24 cellular contexts compared by ENCODE assay signal in genomic region chr22:40410731-40411505, GRCh38. TPM values are rescaled to one million over a fixed set of nuclear protein-coding genes. Genes with fewer than 3 reads are reported as not detected.
DNase-seq lines count a peak whose midpoint lies in the region; ATAC-seq, FAIRE-seq and TF ChIP-seq lines count a peak whose summit lies in the region.
"Had no signal": no experiment of that assay in that cellular context is flagged by ENCODE, and none has a peak within 500 bp of the region (broad histone marks: within the 10 kb centered on the region; RNA-seq: fewer than 3 reads in every experiment).

No MANE protein-coding gene starts in this region.

- no peak for ATAC-seq in activated naive CD4-positive, alpha-beta T cell treated with anti-CD3 and anti-CD28 coated beads, Interleukin-2, amount 50 U/mL, for 72 hours
- ATAC-seq in stimulated activated naive B cell treated with anti-CD40 and anti-IgM and Interleukin-4, amounts not matched to agents 10 μg/mL and 1 μg/mL and 100 μg/mL, for 72 hours (replicated peaks), result no peak
- ATAC-seq: A549, GM12878 had no signal

- dilution Hi-C loops in endothelial cell of umbilical vein (cut with MboI; ENCODE audit: extremely low pct_ligation_motif_present, low sequenced_read_pairs), result no loop called here

- no peaks in the 10 kb centered on the region for H3K9me1 ChIP-seq in endothelial cell of umbilical vein (replicated peaks; ENCODE audit: control insufficient read depth, extremely low read depth, insufficient read depth, low read length)

- H3K4me3 ChIP-seq in endothelial cell of umbilical vein (replicated peaks in 1 of 3; ENCODE audit: insufficient read depth in 1 of 3, low read depth in 1 of 3, low read length in 3 of 3), result no peak overlapping the region
- H3K4me3 ChIP-seq: A549, GM12878, lung, skin epidermis, uterus had no signal

- CTCF ChIA-PET in RWPE1 (lab: Yijun Ruan, JAX), result no interaction called here
- CTCF ChIA-PET in endothelial cell of umbilical vein (lab: Charles Lee), result no interaction called here

- no peaks in the 10 kb centered on the region for H3K4me1 ChIP-seq in endothelial cell of umbilical vein (ENCODE audit: control insufficient read depth, extremely low read depth, insufficient read depth, low read length)
- H3K4me1 ChIP-seq: uterus had no signal

- BruUV-seq in endothelial cell of umbilical vein (replicated peaks; lab: Mats Ljungman, UMichigan), result TSS peak; percentile 57

- no peak overlapping the region for H3K4me2 ChIP-seq in endothelial cell of umbilical vein (ENCODE audit: insufficient read depth, low read length)
- H3K4me2 ChIP-seq: A549 had no signal

- H3K4me1 Mint-ChIP-seq in stimulated activated naive B cell treated with anti-CD40 and anti-IgM and Interleukin-4, amounts not matched to agents 10 μg/mL and 1 μg/mL and 100 μg/mL, for 72 hours, result peaks cover 31 to 68% of the 10 kb centered on the region in 2 donors

- no peaks in the 10 kb centered on the region for H3K27me3 Mint-ChIP-seq in stimulated activated naive B cell treated with anti-CD40 and anti-IgM and Interleukin-4, amounts not matched to agents 10 μg/mL and 1 μg/mL and 100 μg/mL, for 72 hours

- intact Hi-C loops in endothelial cell of umbilical vein (cut with micrococcal nuclease), result no loop called here

- H3K79me2 ChIP-seq in endothelial cell of umbilical vein (ENCODE audit: control insufficient read depth, insufficient read depth, low read length), result no peaks in the 10 kb centered on the region

- H2AFZ ChIP-seq in endothelial cell of umbilical vein (ENCODE audit: low read depth, low read length), result no peak overlapping the region

- TF ChIP-seq CTCF in RWPE1 (conservative IDR thresholded peaks at IDR 0.05; ENCODE audit: low read depth), result no peak
- no peak for TF ChIP-seq CTCF in endothelial cell of umbilical vein (IDR thresholded peaks at IDR 0.05; ENCODE audit: extremely low read depth in 1 of 2, insufficient read depth in 1 of 2, low read depth in 1 of 2, low read length in 2 of 2)

- H3K9me3 Mint-ChIP-seq in activated naive CD4-positive, alpha-beta T cell treated with anti-CD3 and anti-CD28 coated beads, Interleukin-2, amount 50 U/mL, for 72 hours, result no peaks in the 10 kb centered on the region
- H3K9me3 Mint-ChIP-seq in stimulated activated naive B cell treated with anti-CD40 and anti-IgM and Interleukin-4, amounts not matched to agents 10 μg/mL and 1 μg/mL and 100 μg/mL, for 72 hours, result no peaks in the 10 kb centered on the region

- DNase-seq in activated naive CD4-positive, alpha-beta T cell treated with anti-CD3 and anti-CD28 coated beads, Interleukin-2, amount 50 U/mL, for 72 hours (ENCODE audit: low spot score in 2 of 2), result no peak
- no peak for DNase-seq in activated naive CD4-positive, alpha-beta T cell treated with Interleukin-2 at 50 U/mL for 16 hours
- DNase-seq in RWPE1 (ENCODE audit: low spot score) (no peak), endothelial cell of umbilical vein (ENCODE audit: low read depth, low spot score) (no peak), H54 (ENCODE audit: insufficient read length, low spot score) (no peak), SHP77 treated with DMSO at 0.1 percent for 48 hours (lab: John Stamatoyannopoulos, UW) (no peak), midbrain (lab: John Stamatoyannopoulos, UW) (no peak)
- DNase-seq in stimulated activated naive B cell treated with anti-CD40 and anti-IgM and Interleukin-4, amounts not matched to agents 10 μg/mL and 1 μg/mL and 100 μg/mL, for 72 hours, result no peak
- DNase-seq: activated CD4-positive, alpha-beta T cell treated with anti-CD3 and anti-CD28 coated beads, Interleukin-2, amount 50 U/mL, for 4 hours; activated CD8-positive, alpha-beta memory T cell treated with anti-CD3 and anti-CD28 coated beads, Interleukin-2, amount 50 U/mL, for 48 hours; activated gamma-delta T cell treated with Interleukin-2 at 50 U/mL for 16 hours; amniotic stem cell; HCEC 1CT; NCI-H1048; NCI-H187; NCI-H526 treated with DMSO at 0.1 percent for 48 hours; stimulated activated CD4-positive, alpha-beta T cell treated with anti-CD3 and anti-CD28 coated beads, Interleukin-1b, Interleukin-23, amount 100 ng/mL, for 48 hours; uterus; WERI-Rb-1 had no signal

- no peak overlapping the region for H3K4me3 Mint-ChIP-seq in stimulated activated naive B cell treated with anti-CD40 and anti-IgM and Interleukin-4, amounts not matched to agents 10 μg/mL and 1 μg/mL and 100 μg/mL, for 72 hours

- peak overlapping the region; percentile 42 to 65 for H3K27ac Mint-ChIP-seq in activated naive CD4-positive, alpha-beta T cell treated with anti-CD3 and anti-CD28 coated beads, Interleukin-2, amount 50 U/mL, for 72 hours
- peak overlapping the region; percentile 77 for H3K27ac Mint-ChIP-seq in stimulated activated naive B cell treated with anti-CD40 and anti-IgM and Interleukin-4, amounts not matched to agents 10 μg/mL and 1 μg/mL and 100 μg/mL, for 72 hours

- no peak for FAIRE-seq in endothelial cell of umbilical vein (lab: Jason Lieb, UNC)
- FAIRE-seq in H54 (lab: Jason Lieb, UNC), result no peak
- FAIRE-seq: A549, endometrium, GM12878 had no signal

- no peak overlapping the region for H3K9ac ChIP-seq in endothelial cell of umbilical vein (replicated peaks; ENCODE audit: extremely low read depth, insufficient read depth, low read length)

- TF ChIP-seq POLR2A in endothelial cell of umbilical vein (IDR thresholded peaks at IDR 0.05; ENCODE audit: low read depth, low read length) (no peak), H54 (IDR thresholded peaks at IDR 0.05; ENCODE audit: low read depth, low read length) (no peak)

- POLR2A ChIA-PET in RWPE1 (lab: Yijun Ruan, JAX; ENCODE audit: low non-redundant PET) (no interaction called here), endothelial cell of umbilical vein (lab: Charles Lee) (no interaction called here)

- no peaks in the 10 kb centered on the region for H3K27me3 ChIP-seq in endothelial cell of umbilical vein (ENCODE audit: control insufficient read depth in 2 of 2, insufficient read depth in 2 of 2, low read length in 2 of 2)
- H3K27me3 ChIP-seq: uterus had no signal

- H3K36me3 ChIP-seq in endothelial cell of umbilical vein (ENCODE audit: control insufficient read depth in 2 of 2, extremely low read depth in 1 of 2, insufficient read depth in 2 of 2, low read length in 2 of 2), result peaks cover 0 to 53% of the 10 kb centered on the region in 2 experiments
- H3K36me3 ChIP-seq: uterus had no signal

- H3K9me3 ChIP-seq in endothelial cell of umbilical vein (replicated peaks; ENCODE audit: control insufficient read depth, insufficient read depth, low read length), result no peaks in the 10 kb centered on the region
- H3K9me3 ChIP-seq: A549, uterus had no signal

- H3K36me3 Mint-ChIP-seq in activated naive CD4-positive, alpha-beta T cell treated with anti-CD3 and anti-CD28 coated beads, Interleukin-2, amount 50 U/mL, for 72 hours, result peaks cover 0 to 20% of the 10 kb centered on the region in 2 donors
- peaks cover 56 to 70% of the 10 kb centered on the region in 2 donors for H3K36me3 Mint-ChIP-seq in stimulated activated naive B cell treated with anti-CD40 and anti-IgM and Interleukin-4, amounts not matched to agents 10 μg/mL and 1 μg/mL and 100 μg/mL, for 72 hours

- no peaks in the 10 kb centered on the region for H4K20me1 ChIP-seq in endothelial cell of umbilical vein (replicated peaks; ENCODE audit: control insufficient read depth, extremely low read depth, insufficient read depth, low read length)

- H3K27ac ChIP-seq in RWPE1 (peak overlapping the region; percentile 65), endothelial cell of umbilical vein (ENCODE audit: insufficient read depth, low read depth, low read length) (no peak overlapping the region)
- H3K27ac ChIP-seq: A549, uterus, WERI-Rb-1 had no signal

TF ChIP-seq in endothelial cell of umbilical vein, 7 proteins besides CTCF, POLR2A, EP300 and RAD21:
- TF ChIP-seq POLR2AphosphoS5 (IDR thresholded peaks at IDR 0.05; ENCODE audit: insufficient read depth, low read depth, low read length) (no peak), EZH2 (IDR thresholded peaks at IDR 0.05; ENCODE audit: borderline replicate concordance, low read depth, low read length, severe bottlenecking) (no peak)

RNA-seq across cellular contexts. Expression of gene SGSM3, which starts 40.5 kb away (rescaled TPM):
- total RNA-seq in activated naive CD4-positive, alpha-beta T cell treated with anti-CD3 and anti-CD28 coated beads, Interleukin-2, amount 50 U/mL, for 72 hours, result 10 to 100 TPM; 31.8 to 50.2 TPM
- total RNA-seq in endothelial cell of umbilical vein, result 76.4 and 78.6 TPM in 2 replicates
- polyA plus RNA-seq in endothelial cell of umbilical vein, result 92.1 and 112 TPM in 2 replicates
- polyA plus RNA-seq in endothelial cell of umbilical vein (2011; cell fraction: cytosol; rRNA removed), result 46.9 and 65.8 TPM in 2 replicates
- polyA plus RNA-seq in endothelial cell of umbilical vein (2011; cell fraction: nucleus; rRNA removed), result 526 and 636 TPM in 2 replicates
- polyA plus RNA-seq in endothelial cell of umbilical vein (2012), result 43.9 and 64.8 TPM in 2 replicates
- polyA minus RNA-seq in endothelial cell of umbilical vein, result 54.7 and 76.1 TPM in 2 replicates
- 25.5 TPM for polyA minus RNA-seq in endothelial cell of umbilical vein (2011; cell fraction: cytosol; rRNA and poly(A)+ RNA removed)
- 69.6 and 147 TPM in 2 replicates for polyA minus RNA-seq in endothelial cell of umbilical vein (2011; cell fraction: nucleus; rRNA and poly(A)+ RNA removed)
